23 cellular contexts compared by ENCODE assay signal in the genomic region with DNA sequence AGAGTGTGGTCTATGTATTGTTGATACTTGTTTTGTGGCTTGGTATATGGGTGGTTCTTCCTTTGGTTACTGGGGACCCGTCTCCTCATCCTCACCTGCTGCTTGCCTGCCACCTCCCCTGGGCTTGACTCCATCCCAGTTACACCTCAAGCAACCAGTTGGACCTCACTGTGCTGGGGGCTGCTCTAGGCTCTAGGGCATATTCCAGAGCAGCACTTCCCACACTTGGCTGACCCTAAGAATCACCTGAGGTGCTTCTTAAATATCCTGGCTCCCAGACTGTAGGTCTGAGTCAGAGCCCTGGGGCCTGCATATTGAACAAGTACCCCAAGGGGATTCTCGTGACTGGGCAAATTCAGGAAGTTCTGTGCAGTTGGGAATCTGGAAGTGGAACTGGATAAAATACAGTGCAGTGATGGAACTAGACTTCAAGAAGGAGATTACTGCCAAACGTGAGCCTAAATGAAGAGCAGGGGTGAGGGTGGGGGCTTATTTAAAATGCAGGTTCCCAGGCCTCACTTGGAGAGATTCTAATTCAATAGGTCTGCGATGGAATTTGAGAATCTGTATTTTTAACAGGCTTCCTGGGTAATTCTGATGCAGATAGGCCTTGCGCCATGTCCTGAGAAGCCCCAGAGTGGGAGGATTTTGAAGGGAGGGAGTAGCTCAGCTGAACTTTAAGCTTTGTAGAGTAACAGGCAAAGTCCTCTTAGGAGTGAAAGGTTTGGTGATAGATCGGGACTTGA. TPM values are rescaled to one million over a fixed set of nuclear protein-coding genes. Genes with fewer than 3 reads are reported as not detected.
"Had no signal": no experiment of that assay in that cellular context is flagged by ENCODE, and none has a peak within 500 bp of the region (broad histone marks: within the 10 kb centered on the region; RNA-seq: fewer than 3 reads in every experiment).

No MANE protein-coding gene starts in this region.

- ATAC-seq: activated CD8-positive, alpha-beta T cell treated with anti-CD3 and anti-CD28 coated beads for 36 hours; activated naive CD8-positive, alpha-beta T cell treated with anti-CD3 and anti-CD28 coated beads, Interleukin-2, amount 50 U/mL, for 24 hours; activated T-cell treated with anti-CD3 and anti-CD28 coated beads, Interleukin-2, amount 50 U/mL, for 4 hours; left lung had no signal

- H3K36me3 ChIP-seq: brain microvascular endothelial cell, colonic mucosa, left lung, tibial nerve, uterus had no signal

- H3K79me2 ChIP-seq: hepatocyte had no signal

- H3K4me2 ChIP-seq: hepatocyte had no signal

- H3K27me3 ChIP-seq: colonic mucosa, uterus had no signal

- H3K27ac ChIP-seq: brain microvascular endothelial cell, colonic mucosa, epithelial cell of prostate, hepatocyte, left lung, tibial nerve, uterus had no signal

- H3K9me3 ChIP-seq: colonic mucosa, left lung, tibial nerve, uterus had no signal

- H2AFZ ChIP-seq: hepatocyte had no signal

- DNase-seq: activated CD4-positive, alpha-beta T cell treated with anti-CD3 and anti-CD28 coated beads, Interleukin-2, amount 10 ng/mL, durations not matched to agents 24 days and 14 days; activated CD8-positive, alpha-beta memory T cell treated with anti-CD3 and anti-CD28 coated beads, Interleukin-2, amount 50 U/mL, for 4 hours; activated CD8-positive, alpha-beta T cell treated with anti-CD3 and anti-CD28 coated beads for 36 hours; activated naive CD4-positive, alpha-beta T cell treated with anti-CD3 and anti-CD28 coated beads, Interleukin-2, amount 10 ng/mL, durations not matched to agents 7 days and 5 days; activated naive CD8-positive, alpha-beta T cell treated with anti-CD3 and anti-CD28 coated beads, Interleukin-2, amount 50 U/mL, for 24 hours; activated T-cell treated with anti-CD3 and anti-CD28 coated beads, Interleukin-2, amount 50 U/mL, for 4 hours; anterior cingulate cortex; brain microvascular endothelial cell; colonic mucosa; endodermal cell; foreskin fibroblast; left lung; mammary epithelial cell; occipital lobe; T-helper 9 cell; uterus had no signal

- H3K4me3 ChIP-seq: colonic mucosa, hepatocyte, left lung, tibial nerve, uterus had no signal

- H3K4me1 ChIP-seq: colonic mucosa, left lung, uterus had no signal

RNA-seq across cellular contexts. Expression of gene SPATS1, which starts 7.6 kb away (rescaled TPM):
- total RNA-seq: activated CD4-positive, alpha-beta T cell treated with anti-CD3 and anti-CD28 coated beads, Interleukin-2, amount 10 ng/mL, durations not matched to agents 24 days and 14 days; activated CD8-positive, alpha-beta T cell treated with anti-CD3 and anti-CD28 coated beads for 36 hours; activated T-cell treated with anti-CD3 and anti-CD28 coated beads, Interleukin-2, amount 50 U/mL, for 4 hours; colonic mucosa; endodermal cell; hepatocyte; mammary epithelial cell; myocyte; posterior vena cava; skeletal muscle tissue; tibial nerve had no signal
- polyA plus RNA-seq: hepatocyte, mammary epithelial cell, neural cell had no signal
